ENCODE assay signal across 24 cellular contexts in genomic region chr12:67147030-67147429, GRCh38.
"Had no signal": no experiment of that assay in that cellular context is flagged by ENCODE, and none has a peak within 500 bp of the region (broad histone marks: within the 10 kb centered on the region; RNA-seq: fewer than 3 reads in every experiment).

No MANE protein-coding gene starts in this region.

- H3K27ac ChIP-seq: colonic mucosa, coronary artery, dorsolateral prefrontal cortex, epithelial cell of prostate, esophagus muscularis mucosa, esophagus squamous epithelium, foreskin keratinocyte, gastrocnemius medialis, gastroesophageal sphincter, heart left ventricle, heart right ventricle had no signal

- H3K4me1 Mint-ChIP-seq: endodermal cell had no signal

- H3K27me3 Mint-ChIP-seq: dendritic cell treated with granulocyte-macrophage colony-stimulating factor and Interleukin-4, amounts not matched to agents 40 ng/mL and 50 ng/mL, for 4 days had no signal

- ATAC-seq: effector memory CD8-positive, alpha-beta T cell; esophagus mucosa; foreskin keratinocyte; gastrocnemius medialis; gastroesophageal sphincter; heart left ventricle; heart right ventricle had no signal

- H3K4me1 ChIP-seq: colonic mucosa, esophagus muscularis mucosa, esophagus squamous epithelium, foreskin keratinocyte, gastrocnemius medialis, gastroesophageal sphincter, heart left ventricle, heart right ventricle had no signal

- H3K9me3 Mint-ChIP-seq: dendritic cell treated with granulocyte-macrophage colony-stimulating factor and Interleukin-4, amounts not matched to agents 40 ng/mL and 50 ng/mL, for 4 days; effector memory CD8-positive, alpha-beta T cell; endodermal cell had no signal

- DNase-seq: colonic mucosa; cortex of kidney; dermis blood vessel endothelial cell; dorsolateral prefrontal cortex; effector CD4-positive, alpha-beta T cell; effector CD8-positive, alpha-beta T cell; effector memory CD4-positive, alpha-beta T cell; effector memory CD8-positive, alpha-beta T cell; endodermal cell; erythroblast; esophagus squamous epithelium; foreskin fibroblast; foreskin keratinocyte; gastrocnemius medialis; glutamatergic neuron; head of caudate nucleus; heart left ventricle; heart right ventricle had no signal

- H3K4me3 Mint-ChIP-seq: dendritic cell treated with granulocyte-macrophage colony-stimulating factor and Interleukin-4, amounts not matched to agents 40 ng/mL and 50 ng/mL, for 4 days; effector memory CD8-positive, alpha-beta T cell; endodermal cell had no signal

- H3K4me3 ChIP-seq: colonic mucosa, coronary artery, dorsolateral prefrontal cortex, esophagus muscularis mucosa, esophagus squamous epithelium, gastrocnemius medialis, gastroesophageal sphincter, heart left ventricle, heart right ventricle had no signal

- H3K27ac Mint-ChIP-seq: dendritic cell treated with granulocyte-macrophage colony-stimulating factor and Interleukin-4, amounts not matched to agents 40 ng/mL and 50 ng/mL, for 4 days; effector memory CD8-positive, alpha-beta T cell; endodermal cell had no signal

- H3K36me3 ChIP-seq: colonic mucosa, esophagus muscularis mucosa, esophagus squamous epithelium, gastrocnemius medialis, gastroesophageal sphincter, heart left ventricle, heart right ventricle had no signal

- H3K9me3 ChIP-seq: colonic mucosa, esophagus muscularis mucosa, esophagus squamous epithelium, gastrocnemius medialis, gastroesophageal sphincter, heart left ventricle, heart right ventricle had no signal
